In genomic region chr14:30528119-30528518, GRCh38 we compare ENCODE assay signal across 21 cellular contexts. TPM values are rescaled to one million over a fixed set of nuclear protein-coding genes. Genes with fewer than 3 reads are reported as not detected.
DNase-seq lines count a peak whose midpoint lies in the region; ATAC-seq and TF ChIP-seq lines count a peak whose summit lies in the region.
"Had no signal": no experiment of that assay in that cellular context is flagged by ENCODE, and none has a peak within 500 bp of the region (broad histone marks: within the 10 kb centered on the region; RNA-seq: fewer than 3 reads in every experiment).

No MANE protein-coding gene starts in this region.

- no peaks in the 10 kb centered on the region for H3F3A ChIP-seq in SK-N-SH (replicated peaks; ENCODE audit: insufficient read depth)

- no peak overlapping the region for H3K27ac Mint-ChIP-seq in WTC11
- H3K27ac Mint-ChIP-seq: CD8-positive, alpha-beta T cell had no signal

- H3K4me1 ChIP-seq in SK-N-SH (ENCODE audit: control insufficient read depth in 1 of 2, insufficient read depth in 2 of 2, low read depth in 1 of 2, low read length in 1 of 2): no peaks in the 10 kb centered on the region
- no peaks in the 10 kb centered on the region for H3K4me1 ChIP-seq in HEK293 (ENCODE audit: control insufficient read depth, insufficient read depth, low read length)

- no peaks in the 10 kb centered on the region for H3K36me3 ChIP-seq in SK-N-SH (replicated peaks in 1 of 2; ENCODE audit: control insufficient read depth in 1 of 2, insufficient read depth in 2 of 2, low read length in 1 of 2)
- H3K36me3 ChIP-seq in HEK293 (ENCODE audit: control insufficient read depth in 2 of 2, insufficient read depth in 1 of 2, low read length in 2 of 2): no peaks in the 10 kb centered on the region

- TF ChIP-seq EP300 in SK-N-SH (IDR thresholded peaks at IDR 0.05; ENCODE audit: borderline replicate concordance in 1 of 2, low read depth in 1 of 2, low read length in 1 of 2): no peak

- H3K9ac ChIP-seq in SK-N-SH: no peak overlapping the region
- H3K9ac ChIP-seq: KMS-11 had no signal

- H3K9me2 ChIP-seq in SK-N-SH: no peaks in the 10 kb centered on the region

- H3K27me3 Mint-ChIP-seq in WTC11 (ENCODE audit: low read depth): no peaks in the 10 kb centered on the region

- no peaks in the 10 kb centered on the region for H3K79me2 ChIP-seq in SK-N-SH (ENCODE audit: insufficient read depth)

- peaks cover 6% of the 10 kb centered on the region; the same call in 1 of the 2 replicates for H3K36me3 Mint-ChIP-seq in WTC11
- H3K36me3 Mint-ChIP-seq: CD8-positive, alpha-beta T cell had no signal

- H3K4me3 ChIP-seq in SK-N-SH (ENCODE audit: low read depth in 2 of 2, low read length in 1 of 2) (no peak overlapping the region), HEK293 (ENCODE audit: low read depth, low read length) (no peak overlapping the region)
- H3K4me3 ChIP-seq: SK-N-MC had no signal

- H3K4me1 Mint-ChIP-seq in WTC11: peaks cover 28% of the 10 kb centered on the region

- no peak overlapping the region for H3K4me3 Mint-ChIP-seq in WTC11
- H3K4me3 Mint-ChIP-seq: CD8-positive, alpha-beta T cell had no signal

- CTCF ChIA-PET in SK-N-SH (lab: Yijun Ruan, JAX) (interaction anchor here (0.8 kb wide), 1 partner anchor 22 kb away, joined by 3 read pairs; no protein-coding TSS in a partner anchor), HEK293 (lab: Yijun Ruan, JAX) (no interaction called here), WTC11 (lab: Charles Lee) (interaction anchor here (1.1 to 1.4 kb wide), 2 partner anchors 153 to 244 kb away, joined by 3 to 5 read pairs; no protein-coding TSS in a partner anchor)

- H3K9me3 Mint-ChIP-seq in WTC11: peaks cover 14% of the 10 kb centered on the region
- H3K9me3 Mint-ChIP-seq: CD8-positive, alpha-beta T cell had no signal

- DNase-seq in SK-N-SH: no peak
- DNase-seq in WTC11 (ENCODE audit: low spot score): peak; percentile 12
- DNase-seq in iPS-NIHi7 (ENCODE audit: extremely low spot score): peak; percentile 20
- DNase-seq in NAMALWA (ENCODE audit: low spot score): no peak
- DNase-seq: AML-193; C1 segment of cervical spinal cord; CD8-positive, alpha-beta T cell; NCI-H1105 treated with DMSO at 0.1 percent for 48 hours; NCI-H2029 treated with DMSO at 0.1 percent for 48 hours; NCI-H2171; NCI-H345; NCI-H526; SHP77 had no signal

- H3K9me3 ChIP-seq in SK-N-SH: no peaks in the 10 kb centered on the region
- H3K9me3 ChIP-seq in HEK293 (ENCODE audit: control insufficient read depth, insufficient read depth, low read depth, low read length): no peaks in the 10 kb centered on the region

- POLR2A ChIA-PET in SK-N-SH (lab: Yijun Ruan, JAX): no interaction called here
- POLR2A ChIA-PET in HEK293 (lab: Yijun Ruan, JAX): no interaction called here
- POLR2A ChIA-PET in WTC11 (lab: Charles Lee): interaction anchor here (0.5 kb wide), 1 partner anchor 11 kb away, joined by 3 read pairs; no protein-coding TSS in a partner anchor

- TF ChIP-seq CTCF in SK-N-SH (IDR thresholded peaks at IDR 0.05) (no peak), HEK293 (tag by site-specific recombination; IDR thresholded peaks at IDR 0.05) (no peak), WTC11 (IDR thresholded peaks at IDR 0.05) (no peak)

- no peak overlapping the region for H3K4me2 ChIP-seq in SK-N-SH
- H3K4me2 ChIP-seq: KMS-11 had no signal

- H4K20me1 ChIP-seq in SK-N-SH (ENCODE audit: insufficient read depth): no peaks in the 10 kb centered on the region

- WGBS in SK-N-SH (ENCODE audit: low lambda C conversion rate): 29% methylated on average over 3 of the region's 5 CpGs

- ATAC-seq in SK-N-SH treated with all-trans-retinoic acid at 6 μM for 48 hours (no peak), WTC11 (peak; percentile 77), HG03108 (IDR thresholded peaks at IDR 0.05; ENCODE audit: unreplicated experiment) (no peak), GM18511 (IDR thresholded peaks at IDR 0.05; ENCODE audit: unreplicated experiment) (no peak)
- ATAC-seq: CD8-positive, alpha-beta T cell had no signal

- H3K27ac ChIP-seq in SK-N-SH (ENCODE audit: low read depth in 2 of 2, low read length in 1 of 2): no peak overlapping the region
- H3K27ac ChIP-seq in HEK293 (ENCODE audit: extremely low read depth, low read depth, low read length): no peak overlapping the region
- H3K27ac ChIP-seq: 22Rv1, HL-60, KMS-11, SK-N-MC had no signal

- H3K27me3 ChIP-seq in SK-N-SH (ENCODE audit: insufficient read depth): no peaks in the 10 kb centered on the region

- TF ChIP-seq RAD21 in SK-N-SH (IDR thresholded peaks at IDR 0.05; ENCODE audit: low read length): no peak

- no peak overlapping the region for H2AFZ ChIP-seq in SK-N-SH (ENCODE audit: low read depth)

TF ChIP-seq in SK-N-SH treated with all-trans-retinoic acid at 6 μM for 48 hours, 23 proteins besides CTCF, POLR2A, EP300 and RAD21 (continues in another document):
- TF ChIP-seq ZC3H10 (CRISPR knock-in tag; IDR thresholded peaks at IDR 0.05): no peak
- no peak for TF ChIP-seq ZFP30 (CRISPR knock-in tag; IDR thresholded peaks at IDR 0.05)
- TF ChIP-seq ZNF8 (CRISPR knock-in tag; IDR thresholded peaks at IDR 0.05): no peak
- no peak for TF ChIP-seq ARNTL (CRISPR knock-in tag; IDR thresholded peaks at IDR 0.05; ENCODE audit: borderline replicate concordance, low read depth)
- no peak for TF ChIP-seq CSDC2 (CRISPR knock-in tag; IDR thresholded peaks at IDR 0.05)

TF ChIP-seq in HEK293, 187 proteins besides CTCF, POLR2A, EP300 and RAD21:
- TF ChIP-seq ZNF837 (tag by site-specific recombination; IDR thresholded peaks at IDR 0.05) (no peak), REST (tag by site-specific recombination; IDR thresholded peaks at IDR 0.05) (peak; percentile 84)

TF ChIP-seq in WTC11, 78 proteins besides CTCF, POLR2A, EP300 and RAD21 (continues in another document):
- TF ChIP-seq ZNF263 (CRISPR knock-in tag; IDR thresholded peaks at IDR 0.05; ENCODE audit: low read depth) (no peak), ZNF532 (CRISPR knock-in tag; IDR thresholded peaks at IDR 0.05; ENCODE audit: borderline replicate concordance) (no peak), EMX1 (CRISPR knock-in tag; IDR thresholded peaks at IDR 0.05) (no peak), FOXK1 (CRISPR knock-in tag; IDR thresholded peaks at IDR 0.05) (no peak)
- TF ChIP-seq, protein P1, sequence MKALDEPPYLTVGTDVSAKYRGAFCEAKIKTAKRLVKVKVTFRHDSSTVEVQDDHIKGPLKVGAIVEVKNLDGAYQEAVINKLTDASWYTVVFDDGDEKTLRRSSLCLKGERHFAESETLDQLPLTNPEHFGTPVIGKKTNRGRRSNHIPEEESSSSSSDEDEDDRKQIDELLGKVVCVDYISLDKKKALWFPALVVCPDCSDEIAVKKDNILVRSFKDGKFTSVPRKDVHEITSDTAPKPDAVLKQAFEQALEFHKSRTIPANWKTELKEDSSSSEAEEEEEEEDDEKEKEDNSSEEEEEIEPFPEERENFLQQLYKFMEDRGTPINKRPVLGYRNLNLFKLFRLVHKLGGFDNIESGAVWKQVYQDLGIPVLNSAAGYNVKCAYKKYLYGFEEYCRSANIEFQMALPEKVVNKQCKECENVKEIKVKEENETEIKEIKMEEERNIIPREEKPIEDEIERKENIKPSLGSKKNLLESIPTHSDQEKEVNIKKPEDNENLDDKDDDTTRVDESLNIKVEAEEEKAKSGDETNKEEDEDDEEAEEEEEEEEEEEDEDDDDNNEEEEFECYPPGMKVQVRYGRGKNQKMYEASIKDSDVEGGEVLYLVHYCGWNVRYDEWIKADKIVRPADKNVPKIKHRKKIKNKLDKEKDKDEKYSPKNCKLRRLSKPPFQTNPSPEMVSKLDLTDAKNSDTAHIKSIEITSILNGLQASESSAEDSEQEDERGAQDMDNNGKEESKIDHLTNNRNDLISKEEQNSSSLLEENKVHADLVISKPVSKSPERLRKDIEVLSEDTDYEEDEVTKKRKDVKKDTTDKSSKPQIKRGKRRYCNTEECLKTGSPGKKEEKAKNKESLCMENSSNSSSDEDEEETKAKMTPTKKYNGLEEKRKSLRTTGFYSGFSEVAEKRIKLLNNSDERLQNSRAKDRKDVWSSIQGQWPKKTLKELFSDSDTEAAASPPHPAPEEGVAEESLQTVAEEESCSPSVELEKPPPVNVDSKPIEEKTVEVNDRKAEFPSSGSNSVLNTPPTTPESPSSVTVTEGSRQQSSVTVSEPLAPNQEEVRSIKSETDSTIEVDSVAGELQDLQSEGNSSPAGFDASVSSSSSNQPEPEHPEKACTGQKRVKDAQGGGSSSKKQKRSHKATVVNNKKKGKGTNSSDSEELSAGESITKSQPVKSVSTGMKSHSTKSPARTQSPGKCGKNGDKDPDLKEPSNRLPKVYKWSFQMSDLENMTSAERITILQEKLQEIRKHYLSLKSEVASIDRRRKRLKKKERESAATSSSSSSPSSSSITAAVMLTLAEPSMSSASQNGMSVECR (CRISPR knock-in tag; IDR thresholded peaks at IDR 0.05; ENCODE audit: borderline replicate concordance): no peak

RNA-seq across cellular contexts. Expression of gene G2E3, which starts 30.8 kb away (rescaled TPM):
- 2.9 and 5.6 TPM in 2 replicates for polyA plus RNA-seq in SK-N-SH (2012; rRNA removed)
- 4.7 and 5.2 TPM in 2 replicates for polyA plus RNA-seq in SK-N-SH (2012; cell fraction: cytosol; rRNA removed)
- 3.8 and 9.1 TPM in 2 replicates for polyA plus RNA-seq in SK-N-SH (2012; cell fraction: nucleus; rRNA removed)
- total RNA-seq in WTC11 (2021): 63.1 to 66.2 TPM (median 64.3 TPM) in 3 replicates

Comparison
In these comparisons a context has a peak if more than half of its experiments do, and no peak if none do; other contexts are left out.
1. DNase-seq: peak in WTC11 (single experiment) and iPS-NIHi7 (single experiment); none in SK-N-SH (single experiment) and NAMALWA (single experiment).